8 cellular contexts compared by ENCODE assay signal in genomic region chr14:24036180-24036962, GRCh38. TPM values are rescaled to one million over a fixed set of nuclear protein-coding genes. Genes with fewer than 3 reads are reported as not detected.
DNase-seq lines count a peak whose midpoint lies in the region; ATAC-seq and TF ChIP-seq lines count a peak whose summit lies in the region.
"Not testable (repeated sequence)": the region's sequence is repeated elsewhere in the genome, so short reads cannot be mapped to it uniquely, and the experiment has no call there.

No MANE protein-coding gene starts in this region.

- H3K4me3 ChIP-seq in HCT116 (replicated peaks in 1 of 2; ENCODE audit: low read depth in 1 of 2, low read length in 2 of 2) (peak overlapping the region; percentile 63 to 70), foreskin fibroblast (ENCODE audit: low read depth in 1 of 2, low read length in 2 of 2) (peak overlapping the region; percentile 48 to 57)

- peaks cover 12 to 23% of the 10 kb centered on the region in 2 donors for H3K4me1 Mint-ChIP-seq in natural killer cell treated with Interleukin-12 subunit alpha and Interleukin-12 subunit beta and Interleukin-15 and Interleukin-18, amount 100 ng/mL, for 72 hours (ENCODE audit: low read depth in 2 of 2)
- H3K4me1 Mint-ChIP-seq in stimulated activated naive CD8-positive, alpha-beta T cell treated with anti-CD3 and anti-CD28 coated beads, Interleukin-15, Interleukin-2, amounts not matched to agents 100 ng/mL and 50 ng/mL, for 24 hours (ENCODE audit: low read depth): not testable (repeated sequence)

- not testable (repeated sequence) for H3K9me3 ChIP-seq in HCT116 (ENCODE audit: control insufficient read depth in 1 of 2, insufficient read depth in 1 of 2, low read depth in 1 of 2, low read length in 2 of 2)

- peak overlapping the region; percentile 89 for H3K4me2 ChIP-seq in HCT116 (ENCODE audit: low read length)

- peak overlapping the region; percentile 70 for H3K9ac ChIP-seq in HCT116 (ENCODE audit: low read length)

- not testable (repeated sequence) for H3K27me3 ChIP-seq in HCT116 (ENCODE audit: insufficient read depth, low read length)

- not testable (repeated sequence) for H3K36me3 Mint-ChIP-seq in natural killer cell treated with Interleukin-12 subunit alpha and Interleukin-12 subunit beta and Interleukin-15 and Interleukin-18, amount 100 ng/mL, for 72 hours; stimulated activated naive CD8-positive, alpha-beta T cell treated with anti-CD3 and anti-CD28 coated beads, Interleukin-15, Interleukin-2, amounts not matched to agents 100 ng/mL and 50 ng/mL, for 24 hours (ENCODE audit: low read depth)

- peak overlapping the region; percentile 33 for H2AFZ ChIP-seq in HCT116 (ENCODE audit: low read depth, low read length, poor library complexity, severe bottlenecking)

- not testable (repeated sequence) for H3K79me2 ChIP-seq in HCT116 (ENCODE audit: insufficient read depth, low read length)

- H3K4me3 Mint-ChIP-seq in natural killer cell treated with Interleukin-12 subunit alpha and Interleukin-12 subunit beta and Interleukin-15 and Interleukin-18, amount 100 ng/mL, for 72 hours: peak overlapping the region; percentile 90
- H3K4me3 Mint-ChIP-seq in stimulated activated naive CD8-positive, alpha-beta T cell treated with anti-CD3 and anti-CD28 coated beads, Interleukin-15, Interleukin-2, amounts not matched to agents 100 ng/mL and 50 ng/mL, for 24 hours: peak overlapping the region; percentile 90

- H3K4me1 ChIP-seq in HCT116 (ENCODE audit: control insufficient read depth in 1 of 2, insufficient read depth in 2 of 2, low read length in 2 of 2): peaks cover 11 to 26% of the 10 kb centered on the region in 2 experiments; a peak in 3 of 4 replicates

- peak; percentile 90 for DNase-seq in ELF-1 (ENCODE audit: low read depth, low spot score)
- DNase-seq in HCT116 (ENCODE audit: low read depth, low spot score): peak; percentile 65
- DNase-seq in NAMALWA (ENCODE audit: low spot score): peak; percentile 72
- peak; percentile 85 for DNase-seq in SHP77 treated with DMSO at 0.1 percent for 48 hours (lab: John Stamatoyannopoulos, UW)
- peak; percentile 63 for DNase-seq in activated naive CD4-positive, alpha-beta T cell treated with Interleukin-2 at 50 U/mL for 16 hours
- DNase-seq in foreskin fibroblast: peak; percentile 63 to 85
- DNase-seq in natural killer cell treated with Interleukin-12 subunit alpha and Interleukin-12 subunit beta and Interleukin-15 and Interleukin-18, amount 100 ng/mL, for 72 hours (ENCODE audit: low spot score): peak; percentile 77

- peak overlapping the region; percentile 94 for H3K27ac ChIP-seq in HCT116 (ENCODE audit: low read depth, low read length)

- RAD21 ChIA-PET in HCT116 (lab: Charles Lee; ENCODE audit: low non-redundant PET in 1 of 2, low total read pairs in 2 of 2, uncharacterized antibody in 2 of 2, unreplicated experiment in 2 of 2): interaction anchor here in 1 of 2 experiments (0.6 kb wide), 1 partner anchor 73 kb away, joined by 4 read pairs; no protein-coding TSS in a partner anchor

- TSS peak; percentile 85 for BruUV-seq in HCT116 (replicated peaks; lab: Mats Ljungman, UMichigan)

- intact Hi-C loops in HCT116 (cut with micrococcal nuclease): loop anchor here (5.0 kb wide), 1 partner anchor 49 kb away; the partner anchor contains the start of gene DHRS4L2

- ATAC-seq in HCT116: peak; percentile 91
- peak; percentile 83 to 86 for ATAC-seq in natural killer cell treated with Interleukin-12 subunit alpha and Interleukin-12 subunit beta and Interleukin-15 and Interleukin-18, amount 100 ng/mL, for 72 hours

- TF ChIP-seq RAD21 in HCT116 (IDR thresholded peaks at IDR 0.05; ENCODE audit: low read depth): peak; percentile 54

- not testable (repeated sequence) for H3K36me3 ChIP-seq in HCT116 (ENCODE audit: control insufficient read depth in 1 of 2, insufficient read depth in 2 of 2, low read length in 2 of 2)

- H3K9me2 ChIP-seq in HCT116 (ENCODE audit: insufficient read depth): not testable (repeated sequence)

- CTCF ChIA-PET in HCT116 (lab: Charles Lee): interaction anchor here (1.0 kb wide), 1 partner anchor 72 kb away, joined by 3 read pairs; no protein-coding TSS in a partner anchor

- H3K27me3 Mint-ChIP-seq in natural killer cell treated with Interleukin-12 subunit alpha and Interleukin-12 subunit beta and Interleukin-15 and Interleukin-18, amount 100 ng/mL, for 72 hours; stimulated activated naive CD8-positive, alpha-beta T cell treated with anti-CD3 and anti-CD28 coated beads, Interleukin-15, Interleukin-2, amounts not matched to agents 100 ng/mL and 50 ng/mL, for 24 hours: not testable (repeated sequence)

- H3K9me3 Mint-ChIP-seq in natural killer cell treated with Interleukin-12 subunit alpha and Interleukin-12 subunit beta and Interleukin-15 and Interleukin-18, amount 100 ng/mL, for 72 hours; stimulated activated naive CD8-positive, alpha-beta T cell treated with anti-CD3 and anti-CD28 coated beads, Interleukin-15, Interleukin-2, amounts not matched to agents 100 ng/mL and 50 ng/mL, for 24 hours: not testable (repeated sequence)

- POLR2A ChIA-PET in HCT116 (lab: Charles Lee): interaction anchor here (1.2 kb wide), 1 partner anchor 110 kb away, joined by 3 read pairs; the partner anchor contains the start of gene PSME2

- not testable (repeated sequence) for H4K20me1 ChIP-seq in HCT116 (ENCODE audit: insufficient read depth)

- peak; percentile 72 for TF ChIP-seq POLR2A in HCT116 (IDR thresholded peaks at IDR 0.05; ENCODE audit: borderline replicate concordance, extremely low read depth, insufficient read depth, insufficient read length)

- peak; percentile 50 to 88 (median 79); a peak in 5 of 6 replicates for TF ChIP-seq CTCF in HCT116 (IDR thresholded peaks at IDR 0.05 in 2 of 3, conservative IDR thresholded peaks at IDR 0.05 in 1 of 3; ENCODE audit: borderline replicate concordance in 1 of 3, insufficient read depth in 1 of 3, low read depth in 2 of 3, low read length in 2 of 3)
- peak; percentile 85 for TF ChIP-seq CTCF in foreskin fibroblast (IDR thresholded peaks at IDR 0.05; ENCODE audit: low read depth, low read length)

- H3K27ac Mint-ChIP-seq in natural killer cell treated with Interleukin-12 subunit alpha and Interleukin-12 subunit beta and Interleukin-15 and Interleukin-18, amount 100 ng/mL, for 72 hours: peak overlapping the region; percentile 71 to 74
- H3K27ac Mint-ChIP-seq in stimulated activated naive CD8-positive, alpha-beta T cell treated with anti-CD3 and anti-CD28 coated beads, Interleukin-15, Interleukin-2, amounts not matched to agents 100 ng/mL and 50 ng/mL, for 24 hours: peak overlapping the region; percentile 82

TF ChIP-seq in HCT116, 20 proteins besides CTCF, POLR2A, EP300 and RAD21:
- TF ChIP-seq CBX3 (IDR thresholded peaks at IDR 0.05; ENCODE audit: low read depth) (peak; percentile 60), TCF7L2 (IDR thresholded peaks at IDR 0.05; ENCODE audit: borderline replicate concordance, extremely low read depth, insufficient read depth, insufficient read length) (peak; percentile 92), POLR2AphosphoS5 (IDR thresholded peaks at IDR 0.05; ENCODE audit: low read depth, low read length) (peak; percentile 88), MAX (IDR thresholded peaks at IDR 0.05) (peak; percentile 34; the same call in 1 of the 2 replicates), YY1 (IDR thresholded peaks at IDR 0.05; ENCODE audit: extremely low read depth, insufficient replicate concordance, low read depth, low read length) (peak; percentile 69), ZFX (IDR thresholded peaks at IDR 0.05) (peak; percentile 72)

RNA-seq across cellular contexts. Expression of gene CARMIL3, which starts 15.4 kb away (rescaled TPM):
- 0.71 TPM for total RNA-seq in HCT116 (2021; ENCODE audit: unreplicated experiment)
- 0.36 and 0.45 TPM in 2 replicates for polyA plus RNA-seq in HCT116 (2012)
- under 1 TPM; 0.10 to 0.50 TPM for total RNA-seq in natural killer cell treated with Interleukin-12 subunit alpha and Interleukin-12 subunit beta and Interleukin-15 and Interleukin-18, amount 100 ng/mL, for 72 hours

RNA-seq across cellular contexts. Expression of gene CPNE6, which starts 35.0 kb away (rescaled TPM):
- not detected for total RNA-seq in HCT116 (2021; ENCODE audit: unreplicated experiment)
- polyA plus RNA-seq in HCT116 (2012): not detected in 2 replicates
- total RNA-seq in natural killer cell treated with Interleukin-12 subunit alpha and Interleukin-12 subunit beta and Interleukin-15 and Interleukin-18, amount 100 ng/mL, for 72 hours: not detected

RNA-seq across cellular contexts. Expression of gene DHRS4L2, which starts 47.6 kb away (rescaled TPM):
- total RNA-seq in HCT116 (2021; ENCODE audit: unreplicated experiment): 18.6 TPM
- polyA plus RNA-seq in HCT116 (2012): 16.5 and 23.1 TPM in 2 replicates
- 10 to 100 TPM; 13.7 to 16.5 TPM for total RNA-seq in natural killer cell treated with Interleukin-12 subunit alpha and Interleukin-12 subunit beta and Interleukin-15 and Interleukin-18, amount 100 ng/mL, for 72 hours

RNA-seq across cellular contexts. Expression of gene PCK2, which starts 57.7 kb away (rescaled TPM):
- total RNA-seq in HCT116 (2021; ENCODE audit: unreplicated experiment): 94.1 TPM
- 137 and 142 TPM in 2 replicates for polyA plus RNA-seq in HCT116 (2012)
- total RNA-seq in natural killer cell treated with Interleukin-12 subunit alpha and Interleukin-12 subunit beta and Interleukin-15 and Interleukin-18, amount 100 ng/mL, for 72 hours: 10 to 100 TPM; 30.4 to 68.3 TPM

Comparison
In these comparisons a context has a peak if more than half of its experiments do, and no peak if none do; other contexts are left out.
1. Peak in every context shown above with its lines: DNase-seq, ATAC-seq, H3K4me3 ChIP-seq and H3K27ac ChIP-seq.